Comparison of ENCODE assay signal across 11 cellular contexts in the genomic region with DNA sequence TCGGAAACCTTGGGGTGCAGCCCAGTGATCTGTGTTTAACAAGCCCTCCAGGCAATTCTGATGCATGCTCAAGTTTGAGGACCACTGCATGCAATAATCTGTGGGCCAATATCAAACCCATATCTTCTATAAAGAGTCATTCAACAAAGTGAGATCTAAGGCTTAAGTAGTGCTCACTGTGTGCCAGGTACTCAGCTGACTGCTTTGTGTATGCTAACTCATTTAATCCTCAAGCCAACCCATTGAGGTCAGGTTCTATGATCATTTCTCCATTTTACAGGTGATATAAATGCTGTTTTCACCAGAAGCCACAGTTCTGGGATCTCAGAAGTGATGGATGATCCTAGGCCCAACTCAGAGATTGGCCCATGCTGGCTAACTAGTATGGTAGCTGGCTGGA.
A peak's percentile ranks its signal among the peaks of the same experiment; 100 is the strongest.
DNase-seq lines count a peak whose midpoint lies in the region; ATAC-seq and TF ChIP-seq lines count a peak whose summit lies in the region.
"Had no signal": no experiment of that assay in that cellular context is flagged by ENCODE, and none has a peak within 500 bp of the region (broad histone marks: within the 10 kb centered on the region; RNA-seq: fewer than 3 reads in every experiment).

No MANE protein-coding gene starts in this region.

- no peaks in the 10 kb centered on the region for H3K27me3 ChIP-seq in ACC112 (ENCODE audit: insufficient read depth, low read length)
- no peaks in the 10 kb centered on the region for H3K27me3 ChIP-seq in SJSA1 (replicated peaks)
- H3K27me3 ChIP-seq in sigmoid colon, result no peaks in the 10 kb centered on the region
- no peaks in the 10 kb centered on the region for H3K27me3 ChIP-seq in H7 (ENCODE audit: control insufficient read depth, insufficient read depth, low read length)
- no peaks in the 10 kb centered on the region for H3K27me3 ChIP-seq in brain microvascular endothelial cell (replicated peaks)
- no peaks in the 10 kb centered on the region for H3K27me3 ChIP-seq in MG63

- TF ChIP-seq CTCF in sigmoid colon (IDR thresholded peaks at IDR 0.05) (no peak), brain microvascular endothelial cell (IDR thresholded peaks at IDR 0.05; ENCODE audit: low read depth, low read length, missing control alignments) (no peak)

- H3K79me2 ChIP-seq in ACC112 (ENCODE audit: control insufficient read depth, insufficient read depth, low read length, unreplicated experiment), result no peaks in the 10 kb centered on the region

- DNase-seq in SJSA1 (ENCODE audit: low read depth in 1 of 2, low spot score in 2 of 2) (no peak), left ventricle myocardium superior (no peak), sigmoid colon (no peak), H7 (no peak), brain microvascular endothelial cell (no peak), MG63 (no peak)
- DNase-seq: activated CD8-positive, alpha-beta memory T cell treated with anti-CD3 and anti-CD28 coated beads for 24 hours; activated naive CD4-positive, alpha-beta T cell treated with Interleukin-2 at 50 U/mL for 16 hours; NCI-H2171 had no signal

- no peak for TF ChIP-seq EP300 in sigmoid colon (IDR thresholded peaks at IDR 0.05)

- WGBS in sigmoid colon, 2 donors, result 79 to 89% methylated on average over 1 of the region's 1 CpG

- ATAC-seq in left ventricle myocardium superior (peak; percentile 7), HG03342 (IDR thresholded peaks at IDR 0.05; ENCODE audit: unreplicated experiment) (no peak)

- intact Hi-C loops in left ventricle myocardium superior (cut with micrococcal nuclease) (no loop called here), sigmoid colon (cut with DNase I) (loop anchor here (5.0 kb wide), 1 partner anchor 39 kb away; no protein-coding TSS in a partner anchor)

- H2AFZ ChIP-seq in ACC112 (ENCODE audit: low read length, unreplicated experiment), result no peak overlapping the region

- 0 out of 2 replicates have a peak, but pooled peaks cover 3% of the 10 kb centered on the region for H3K9me3 ChIP-seq in SJSA1 (replicated peaks)
- no peaks in the 10 kb centered on the region for H3K9me3 ChIP-seq in sigmoid colon
- H3K9me3 ChIP-seq in MG63, result peaks cover 8% of the 10 kb centered on the region

- TF ChIP-seq POLR2A in sigmoid colon (IDR thresholded peaks at IDR 0.05), result no peak

- H3K27ac ChIP-seq in ACC112 (ENCODE audit: low read depth, low read length) (peak overlapping the region; percentile 25), SJSA1 (peak overlapping the region; percentile 97), sigmoid colon (peak overlapping the region; percentile 69 to 79 (median 72)), brain microvascular endothelial cell (no peak overlapping the region)

- H3K4me3 ChIP-seq in ACC112 (ENCODE audit: low read depth, low read length) (no peak overlapping the region), SJSA1 (no peak overlapping the region), sigmoid colon (no peak overlapping the region), H7 (ENCODE audit: insufficient read depth, low read depth, low read length) (no peak overlapping the region), brain microvascular endothelial cell (ENCODE audit: low read depth, low read length) (no peak overlapping the region), MG63 (no peak overlapping the region)

- 0 out of 2 replicates have a peak, but pooled peaks cover 4% of the 10 kb centered on the region for H3K36me3 ChIP-seq in ACC112 (ENCODE audit: insufficient read depth, low read length)
- no peaks in the 10 kb centered on the region for H3K36me3 ChIP-seq in SJSA1
- H3K36me3 ChIP-seq in sigmoid colon, result no peaks in the 10 kb centered on the region
- H3K36me3 ChIP-seq in H7 (replicated peaks; ENCODE audit: control insufficient read depth, insufficient read depth, low read length), result no peaks in the 10 kb centered on the region
- no peaks in the 10 kb centered on the region for H3K36me3 ChIP-seq in brain microvascular endothelial cell (replicated peaks)
- no peaks in the 10 kb centered on the region for H3K36me3 ChIP-seq in MG63

- H3K4me1 ChIP-seq in ACC112 (ENCODE audit: control insufficient read depth, insufficient read depth, low read length, unreplicated experiment), result peaks cover 50% of the 10 kb centered on the region
- H3K4me1 ChIP-seq in SJSA1 (replicated peaks), result peaks cover 59% of the 10 kb centered on the region
- H3K4me1 ChIP-seq in sigmoid colon, result peaks cover 0 to 26% (median 22%) of the 10 kb centered on the region in 4 donors

- in situ Hi-C loops in brain microvascular endothelial cell (cut with HindIII; ENCODE audit: low pct_ligation_motif_present, low sequenced_read_pairs), result no loop called here
